ENCODE assay signal across 18 cellular contexts in the genomic region with DNA sequence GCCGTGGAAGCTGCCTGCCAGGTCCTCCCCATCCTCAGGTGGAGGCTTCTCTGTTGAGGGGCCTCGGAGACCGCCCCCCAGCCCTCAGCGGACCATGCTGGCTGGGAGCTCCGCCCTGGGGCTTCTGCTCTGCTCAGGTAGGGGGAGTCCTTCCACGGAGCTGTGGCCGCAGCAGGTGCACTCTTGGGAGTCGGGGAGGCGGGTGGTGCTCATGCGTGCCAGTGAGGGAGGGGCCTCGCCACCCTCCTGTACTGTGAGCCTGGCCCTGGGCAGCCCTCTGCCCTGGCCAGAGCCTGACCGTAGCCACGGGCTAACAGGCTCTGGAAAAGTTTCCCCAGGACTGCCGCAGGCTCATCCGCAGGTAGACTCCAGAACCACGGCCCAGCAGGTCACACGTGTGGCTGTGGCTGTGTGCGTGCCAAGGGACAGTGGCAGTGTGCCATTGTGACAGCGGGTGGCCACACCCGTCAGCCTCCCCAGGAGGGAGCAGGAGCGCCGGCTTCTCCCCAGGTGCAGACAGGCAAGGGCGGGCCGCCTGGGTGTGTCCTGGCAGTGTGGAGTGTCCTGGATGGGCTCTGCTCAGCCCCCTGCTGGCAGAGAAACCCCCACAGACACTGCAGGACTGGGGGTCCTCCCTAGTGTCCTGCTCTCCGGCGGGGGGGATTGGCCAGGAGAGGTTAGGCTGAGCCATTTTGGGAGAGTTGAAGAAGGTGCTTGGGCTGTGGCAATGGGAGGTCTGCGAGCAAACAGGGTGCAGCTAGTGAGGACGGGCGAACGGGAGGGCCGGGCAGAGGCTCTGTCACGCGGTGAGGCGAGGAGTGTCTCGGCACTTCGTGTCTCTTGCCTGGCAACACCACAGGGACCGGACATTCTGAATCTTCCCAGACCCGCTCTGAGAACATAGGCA. TPM values are rescaled to one million over a fixed set of nuclear protein-coding genes. Genes with fewer than 3 reads are reported as not detected.
A peak's percentile ranks its signal among the peaks of the same experiment; 100 is the strongest.
DNase-seq lines count a peak whose midpoint lies in the region; ATAC-seq and TF ChIP-seq lines count a peak whose summit lies in the region.
"Had no signal": no experiment of that assay in that cellular context is flagged by ENCODE, and none has a peak within 500 bp of the region (broad histone marks: within the 10 kb centered on the region; RNA-seq: fewer than 3 reads in every experiment).

No MANE protein-coding gene starts in this region.

- H3K36me3 ChIP-seq in brain microvascular endothelial cell (replicated peaks) = peaks cover 2% of the 10 kb centered on the region
- H3K36me3 ChIP-seq in left lung = peaks cover 0 to 76% of the 10 kb centered on the region in 2 donors
- H3K36me3 ChIP-seq in stomach = peaks cover 0 to 81% (median 76%) of the 10 kb centered on the region in 4 donors

- 47 to 70% (median 67%) methylated on average over 23 to 38 of the region's 38 CpGs for WGBS in stomach, 5 donors

- no peak for TF ChIP-seq EP300 in stomach (IDR thresholded peaks at IDR 0.05)

- DNase-seq in NCI-H2107 (lab: John Stamatoyannopoulos, UW) = peak; percentile 58
- no peak for DNase-seq in NCI-H2107 treated with DMSO at 0.1 percent for 48 hours (lab: John Stamatoyannopoulos, UW; ENCODE audit: unreplicated experiment)
- DNase-seq in brain microvascular endothelial cell = no peak
- peak; percentile 32 to 76 for DNase-seq in left lung
- DNase-seq in stomach = peak; percentile 89
- DNase-seq in activated naive CD4-positive, alpha-beta T cell treated with anti-CD3 and anti-CD28 coated beads for 36 hours = no peak
- no peak for DNase-seq in germinal center (ENCODE audit: low spot score)
- DNase-seq: 8988T, activated gamma-delta T cell, NCI-H446, nucleus accumbens had no signal

- no peak overlapping the region for H3K4me3 Mint-ChIP-seq in activated naive CD4-positive, alpha-beta T cell treated with anti-CD3 and anti-CD28 coated beads for 36 hours
- H3K4me3 Mint-ChIP-seq: dendritic cell treated with granulocyte-macrophage colony-stimulating factor and Interleukin-4, amounts not matched to agents 40 ng/mL and 50 ng/mL, for 4 days; mesothelial cell of epicardium had no signal

- CTCF ChIA-PET in activated naive CD4-positive, alpha-beta T cell treated with anti-CD3 and anti-CD28 coated beads for 36 hours (lab: Charles Lee) = no interaction called here

- H3K27me3 ChIP-seq in brain microvascular endothelial cell (replicated peaks) (no peaks in the 10 kb centered on the region), left lung (no peaks in the 10 kb centered on the region), stomach (no peaks in the 10 kb centered on the region)
- H3K27me3 ChIP-seq: BLaER1, SJSA1 had no signal

- H3K4me1 Mint-ChIP-seq in activated naive CD4-positive, alpha-beta T cell treated with anti-CD3 and anti-CD28 coated beads for 36 hours (ENCODE audit: low read depth) = no peaks in the 10 kb centered on the region
- H3K4me1 Mint-ChIP-seq: mesothelial cell of epicardium had no signal

- peaks cover 22% of the 10 kb centered on the region for H3K36me3 Mint-ChIP-seq in activated naive CD4-positive, alpha-beta T cell treated with anti-CD3 and anti-CD28 coated beads for 36 hours (ENCODE audit: low read depth)

- no peak overlapping the region for H3K27ac ChIP-seq in brain microvascular endothelial cell
- H3K27ac ChIP-seq in left lung = no peak overlapping the region
- peak overlapping the region; percentile 51 to 82 (median 70) for H3K27ac ChIP-seq in stomach
- H3K27ac ChIP-seq: BLaER1, epithelial cell of prostate, SJSA1 had no signal

- peak; percentile 6 for TF ChIP-seq CTCF in brain microvascular endothelial cell (IDR thresholded peaks at IDR 0.05; ENCODE audit: low read depth, low read length, missing control alignments)
- TF ChIP-seq CTCF in left lung (IDR thresholded peaks at IDR 0.05) = no peak
- TF ChIP-seq CTCF in stomach (IDR thresholded peaks at IDR 0.05) = peak in 1 of 7 experiments; percentile 4

- H3K4me1 ChIP-seq in left lung (no peaks in the 10 kb centered on the region), stomach (peaks cover 0 to 20% (median 17%) of the 10 kb centered on the region in 4 donors)
- H3K4me1 ChIP-seq: SJSA1 had no signal

- no peaks in the 10 kb centered on the region for H3K9me3 Mint-ChIP-seq in activated naive CD4-positive, alpha-beta T cell treated with anti-CD3 and anti-CD28 coated beads for 36 hours
- H3K9me3 Mint-ChIP-seq: dendritic cell treated with granulocyte-macrophage colony-stimulating factor and Interleukin-4, amounts not matched to agents 40 ng/mL and 50 ng/mL, for 4 days had no signal

- no peak overlapping the region for H3K4me3 ChIP-seq in brain microvascular endothelial cell (ENCODE audit: low read depth, low read length)
- no peak overlapping the region for H3K4me3 ChIP-seq in left lung
- peak overlapping the region in 2 of 4 donors; percentile 5 for H3K4me3 ChIP-seq in stomach
- H3K4me3 ChIP-seq: BLaER1, SJSA1 had no signal

- intact Hi-C loops in left lung (cut with DNase I) = no loop called here
- intact Hi-C loops in stomach (cut with DNase I; ENCODE audit: low total_unique reads) = no loop called here
- intact Hi-C loops in activated naive CD4-positive, alpha-beta T cell treated with anti-CD3 and anti-CD28 coated beads for 36 hours (cut with micrococcal nuclease) = no loop called here

- no peaks in the 10 kb centered on the region for H3K27me3 Mint-ChIP-seq in activated naive CD4-positive, alpha-beta T cell treated with anti-CD3 and anti-CD28 coated beads for 36 hours (ENCODE audit: low read depth)
- H3K27me3 Mint-ChIP-seq: dendritic cell treated with granulocyte-macrophage colony-stimulating factor and Interleukin-4, amounts not matched to agents 40 ng/mL and 50 ng/mL, for 4 days had no signal

- no peak overlapping the region for H3K27ac Mint-ChIP-seq in activated naive CD4-positive, alpha-beta T cell treated with anti-CD3 and anti-CD28 coated beads for 36 hours
- H3K27ac Mint-ChIP-seq: dendritic cell treated with granulocyte-macrophage colony-stimulating factor and Interleukin-4, amounts not matched to agents 40 ng/mL and 50 ng/mL, for 4 days; mesothelial cell of epicardium had no signal

- peak; percentile 7 for ATAC-seq in left lung
- ATAC-seq in GM19351 (IDR thresholded peaks at IDR 0.05; ENCODE audit: unreplicated experiment) = no peak
- ATAC-seq: activated CD4-positive, CD25-positive, alpha-beta regulatory T cell treated with anti-CD3 and anti-CD28 coated beads, Interleukin-2, amount 50 U/mL, for 24 hours had no signal

- no peak for TF ChIP-seq POLR2A in stomach (IDR thresholded peaks at IDR 0.05)

- in situ Hi-C loops in brain microvascular endothelial cell (cut with HindIII; ENCODE audit: low pct_ligation_motif_present, low sequenced_read_pairs) = no loop called here

- no peaks in the 10 kb centered on the region for H3K9me3 ChIP-seq in left lung
- H3K9me3 ChIP-seq in stomach = no peaks in the 10 kb centered on the region
- H3K9me3 ChIP-seq: BLaER1, SJSA1 had no signal

RNA-seq across cellular contexts. Expression of a gene that starts 29.5 kb away (rescaled TPM):
- total RNA-seq in left lung (10 to 100 TPM in 1 of 2 donors, 1 to 10 TPM in 1; 9.6 to 14.4 TPM), stomach (10 to 100 TPM in 1 of 5 donors, 1 to 10 TPM in 4; 2.4 to 11.0 (median 5.2) TPM)
- 1 to 10 TPM; 1.2 to 1.7 (median 1.3) TPM for polyA plus RNA-seq in stomach
- under 1 TPM; 0.02 to 0.10 TPM for total RNA-seq in activated naive CD4-positive, alpha-beta T cell treated with anti-CD3 and anti-CD28 coated beads for 36 hours
- total RNA-seq: SJSA1 had no signal

RNA-seq across cellular contexts. Expression of a gene that starts 51.5 kb away (rescaled TPM):
- total RNA-seq in left lung = 10 to 100 TPM in 1 of 2 donors, 1 to 10 TPM in 1; 5.5 to 13.1 TPM
- 10 to 100 TPM in 1 of 5 donors, 1 to 10 TPM in 3, under 1 TPM in 1; 0.14 to 11.1 (median 2.2) TPM for total RNA-seq in stomach
- 1 to 10 TPM in 2 of 3 donors, under 1 TPM in 1; 0.46 to 3.6 (median 2.1) TPM for polyA plus RNA-seq in stomach
- 10 to 100 TPM; 18.3 to 18.8 TPM for total RNA-seq in activated naive CD4-positive, alpha-beta T cell treated with anti-CD3 and anti-CD28 coated beads for 36 hours

Comparison
In these comparisons a context has a peak if more than half of its experiments do, and no peak if none do; other contexts are left out.
1. DNase-seq: peak in NCI-H2107 (single experiment), left lung (2 of 2) and stomach (single experiment); none in NCI-H2107 treated with DMSO at 0.1 percent for 48 hours (single experiment), brain microvascular endothelial cell (single experiment), activated naive CD4-positive, alpha-beta T cell treated with anti-CD3 and anti-CD28 coated beads for 36 hours (single experiment) and germinal center (single experiment).
2. H3K27ac ChIP-seq: peak in stomach (5 of 5); none in brain microvascular endothelial cell (single experiment) and left lung (0 of 2).